In genomic region chr5:151757233-151758140, GRCh38 we compare ENCODE assay signal across 8 cellular contexts. TPM values are rescaled to one million over a fixed set of nuclear protein-coding genes. Genes with fewer than 3 reads are reported as not detected.
DNase-seq lines count a peak whose midpoint lies in the region; ATAC-seq and TF ChIP-seq lines count a peak whose summit lies in the region.

No MANE protein-coding gene starts in this region.

- H3K4me3 Mint-ChIP-seq in activated T-cell treated with anti-CD3 and anti-CD28 coated beads, Interleukin-2, amount 50 U/mL, for 4 hours: peak overlapping the region; percentile 85

- intact Hi-C loops in Right ventricle myocardium inferior (cut with DNase I): loop anchor here (1.0 kb wide), 1 partner anchor 14 kb away; the partner anchor contains the start of gene G3BP1
- intact Hi-C loops in heart left ventricle (cut with DNase I): loop anchor here in 1 of 10 donors (5.0 kb wide), 1 partner anchor 515 kb away; no protein-coding TSS in a partner anchor
- intact Hi-C loops in sigmoid colon (cut with DNase I): loop anchor here (1.0 kb wide), 1 partner anchor 14 kb away; the partner anchor contains the start of gene G3BP1

- DNase-seq in cardiac muscle cell (ENCODE audit: low read depth in 1 of 2, low spot score in 1 of 2): no peak
- no peak for DNase-seq in Right ventricle myocardium inferior (ENCODE audit: missing footprints)
- DNase-seq in activated T-cell treated with anti-CD3 and anti-CD28 coated beads, Interleukin-2, amount 50 U/mL, for 4 hours: peak; percentile 34
- DNase-seq in heart left ventricle: peak in 1 of 5 donors; percentile 29
- no peak for DNase-seq in sigmoid colon
- no peak for DNase-seq in NCI-H446 (lab: John Stamatoyannopoulos, UW)
- DNase-seq in NCI-H1092 treated with DMSO at 0.1 percent for 48 hours (lab: John Stamatoyannopoulos, UW): no peak

- H3K4me3 ChIP-seq in cardiac muscle cell: peak overlapping the region; percentile 72
- peak overlapping the region; percentile 42 to 97 (median 84) for H3K4me3 ChIP-seq in heart left ventricle
- H3K4me3 ChIP-seq in sigmoid colon: peak overlapping the region; percentile 75 to 87 (median 80)

- no peaks in the 10 kb centered on the region for H3K9me3 Mint-ChIP-seq in activated T-cell treated with anti-CD3 and anti-CD28 coated beads, Interleukin-2, amount 50 U/mL, for 4 hours

- no peak for TF ChIP-seq RAD21 in Ishikawa (IDR thresholded peaks at IDR 0.05; ENCODE audit: low read depth)

- no peaks in the 10 kb centered on the region for H3K36me3 ChIP-seq in cardiac muscle cell
- H3K36me3 ChIP-seq in heart left ventricle: peaks cover 0 to 12% (median 0%) of the 10 kb centered on the region in 9 donors
- H3K36me3 ChIP-seq in sigmoid colon: peaks cover 0 to 11% (median 0%) of the 10 kb centered on the region in 4 donors

- H3K36me3 Mint-ChIP-seq in activated T-cell treated with anti-CD3 and anti-CD28 coated beads, Interleukin-2, amount 50 U/mL, for 4 hours (ENCODE audit: insufficient read depth): peaks cover 11% of the 10 kb centered on the region

- no peaks in the 10 kb centered on the region for H3K27me3 ChIP-seq in cardiac muscle cell
- H3K27me3 ChIP-seq in heart left ventricle: no peaks in the 10 kb centered on the region
- H3K27me3 ChIP-seq in sigmoid colon: no peaks in the 10 kb centered on the region

- H3K27ac ChIP-seq in cardiac muscle cell (peak overlapping the region; percentile 86), heart left ventricle (peak overlapping the region in 9 of 12 donors; percentile 80 to 91 (median 86)), sigmoid colon (peak overlapping the region; percentile 84 to 94 (median 88))

- H3K4me1 ChIP-seq in cardiac muscle cell (ENCODE audit: low read depth): peaks cover 17% of the 10 kb centered on the region
- peaks cover 0 to 46% (median 18%) of the 10 kb centered on the region in 12 donors for H3K4me1 ChIP-seq in heart left ventricle
- peaks cover 0 to 27% (median 24%) of the 10 kb centered on the region in 4 donors for H3K4me1 ChIP-seq in sigmoid colon

- TF ChIP-seq CTCF in cardiac muscle cell (IDR thresholded peaks at IDR 0.05; ENCODE audit: low read depth, low read length) (no peak), heart left ventricle (IDR thresholded peaks at IDR 0.05) (no peak), sigmoid colon (IDR thresholded peaks at IDR 0.05) (no peak)

- H3K27me3 Mint-ChIP-seq in activated T-cell treated with anti-CD3 and anti-CD28 coated beads, Interleukin-2, amount 50 U/mL, for 4 hours (ENCODE audit: low read depth): no peaks in the 10 kb centered on the region

- no peak for ATAC-seq in Right ventricle myocardium inferior
- peak; percentile 44 to 49 for ATAC-seq in activated T-cell treated with anti-CD3 and anti-CD28 coated beads, Interleukin-2, amount 50 U/mL, for 4 hours
- ATAC-seq in heart left ventricle: peak in 2 of 4 donors; percentile 5 to 15

- H3K9me3 ChIP-seq in cardiac muscle cell (ENCODE audit: low read depth) (no peaks in the 10 kb centered on the region), heart left ventricle (no peaks in the 10 kb centered on the region), sigmoid colon (no peaks in the 10 kb centered on the region)

- 16 to 26% (median 21%) methylated on average over 9 of the region's 9 CpGs for WGBS in heart left ventricle, 4 donors
- 9 to 22% methylated on average over 9 of the region's 9 CpGs for WGBS in sigmoid colon, 2 donors

- TF ChIP-seq EP300 in Ishikawa (IDR thresholded peaks at IDR 0.05; ENCODE audit: borderline replicate concordance) (no peak), sigmoid colon (IDR thresholded peaks at IDR 0.05) (no peak)

- TF ChIP-seq POLR2A in heart left ventricle (IDR thresholded peaks at IDR 0.05) (no peak), sigmoid colon (IDR thresholded peaks at IDR 0.05) (no peak)

- peaks cover 38% of the 10 kb centered on the region for H3K4me1 Mint-ChIP-seq in activated T-cell treated with anti-CD3 and anti-CD28 coated beads, Interleukin-2, amount 50 U/mL, for 4 hours (ENCODE audit: low read depth)

TF ChIP-seq in Ishikawa, 13 proteins besides CTCF, POLR2A, EP300 and RAD21:
- TF ChIP-seq NFIC (IDR thresholded peaks at IDR 0.05): peak; percentile 38; the same call in 1 of the 2 replicates
- TF ChIP-seq ZBTB7A (IDR thresholded peaks at IDR 0.05; ENCODE audit: low read depth): no peak
- TF ChIP-seq FOXM1 (IDR thresholded peaks at IDR 0.05; ENCODE audit: borderline replicate concordance, low read depth): no peak

RNA-seq across cellular contexts. Expression of gene ATOX1, which starts 0.9 kb away (rescaled TPM):
- total RNA-seq in cardiac muscle cell: 68.2 and 168 TPM in 2 replicates
- 186 and 190 TPM in 2 replicates for polyA plus RNA-seq in cardiac muscle cell
- 69.5 TPM for total RNA-seq in Right ventricle myocardium inferior
- 10 to 100 TPM; 89.0 to 94.3 (median 91.7) TPM for total RNA-seq in activated T-cell treated with anti-CD3 and anti-CD28 coated beads, Interleukin-2, amount 50 U/mL, for 4 hours
- 100 to 1,000 TPM in 1 of 9 donors, 10 to 100 TPM in 8; 52.1 to 149 (median 66.5) TPM for total RNA-seq in heart left ventricle
- 100 to 1,000 TPM in 1 of 2 donors, 10 to 100 TPM in 1; 92.0 to 102 TPM for polyA plus RNA-seq in heart left ventricle
- 100 to 1,000 TPM in 1 of 4 donors, 10 to 100 TPM in 3; 62.0 to 130 (median 80.4) TPM for total RNA-seq in sigmoid colon
- 100 to 1,000 TPM; 157 to 205 (median 162) TPM for polyA plus RNA-seq in sigmoid colon

RNA-seq across cellular contexts. Expression of gene G3BP1, which starts 14.3 kb away (rescaled TPM):
- total RNA-seq in cardiac muscle cell (66.9 and 97.0 TPM in 2 replicates), Right ventricle myocardium inferior (114 TPM), heart left ventricle (100 to 1,000 TPM in 4 of 9 donors, 10 to 100 TPM in 5; 64.5 to 133 (median 98.1) TPM), sigmoid colon (100 to 1,000 TPM in 1 of 4 donors, 10 to 100 TPM in 3; 68.5 to 158 (median 72.2) TPM)
- polyA plus RNA-seq in cardiac muscle cell (105 and 140 TPM in 2 replicates), heart left ventricle (10 to 100 TPM; 12.7 to 29.0 TPM), sigmoid colon (10 to 100 TPM; 16.8 to 41.4 (median 25.9) TPM)
- total RNA-seq in activated T-cell treated with anti-CD3 and anti-CD28 coated beads, Interleukin-2, amount 50 U/mL, for 4 hours: 100 to 1,000 TPM; 532 to 555 (median 540) TPM
